Comparison of ENCODE assay signal across 29 cellular contexts in genomic region chr14:48788771-48789170, GRCh38.
"Had no signal": no experiment of that assay in that cellular context is flagged by ENCODE, and none has a peak within 500 bp of the region (broad histone marks: within the 10 kb centered on the region; RNA-seq: fewer than 3 reads in every experiment).

No MANE protein-coding gene starts in this region.

- H3K27me3 ChIP-seq: foreskin keratinocyte, heart right ventricle, spleen, suprapubic skin, tibial nerve, uterus had no signal

- H3K36me3 Mint-ChIP-seq: activated CD4-positive, alpha-beta memory T cell treated with anti-CD3 and anti-CD28 coated beads for 36 hours; activated naive CD8-positive, alpha-beta T cell treated with anti-CD3 and anti-CD28 coated beads, Interleukin-2, amount 10 ng/mL, durations not matched to agents 7 days and 5 days; natural killer cell had no signal

- H3K4me1 Mint-ChIP-seq: activated CD4-positive, alpha-beta T cell treated with anti-CD3 and anti-CD28 coated beads, Interleukin-2, amount 10 ng/mL, durations not matched to agents 24 days and 14 days; activated naive CD8-positive, alpha-beta T cell treated with anti-CD3 and anti-CD28 coated beads, Interleukin-2, amount 10 ng/mL, durations not matched to agents 7 days and 5 days; natural killer cell had no signal

- H3K9me3 ChIP-seq: lower lobe of right lung, suprapubic skin, tibial nerve, uterus had no signal

- H3K4me3 ChIP-seq: lower lobe of right lung, spleen, suprapubic skin, tibial nerve, uterus had no signal

- H3K4me3 Mint-ChIP-seq: activated CD4-positive, alpha-beta memory T cell treated with anti-CD3 and anti-CD28 coated beads for 36 hours; activated CD4-positive, alpha-beta T cell treated with anti-CD3 and anti-CD28 coated beads, Interleukin-2, amount 10 ng/mL, durations not matched to agents 24 days and 14 days; activated naive CD4-positive, alpha-beta T cell treated with anti-CD3 and anti-CD28 coated beads for 36 hours; activated naive CD8-positive, alpha-beta T cell treated with anti-CD3 and anti-CD28 coated beads, Interleukin-2, amount 10 ng/mL, durations not matched to agents 7 days and 5 days; activated T-helper 1 cell treated with anti-CD3 and anti-CD28 coated beads, Interleukin-12 subunit alpha, Interleukin-12 subunit beta, Interleukin-2, Interleukin-4 antibody, amounts not matched to agents 30 ng/mL and 10 ng/mL and 1 ng/mL, durations not matched to agents 14 hours and 24 hours and 36 hours; endodermal cell; natural killer cell had no signal

- H3K27ac ChIP-seq: foreskin keratinocyte, heart right ventricle, lower lobe of right lung, spleen, suprapubic skin, tibial nerve, uterus, WERI-Rb-1 had no signal

- H3K36me3 ChIP-seq: heart right ventricle, lower lobe of right lung, spleen, suprapubic skin, tibial nerve, uterus, WERI-Rb-1 had no signal

- ATAC-seq: activated CD4-positive, CD25-positive, alpha-beta regulatory T cell treated with anti-CD3 and anti-CD28 coated beads, Interleukin-2, amount 50 U/mL, for 24 hours; esophagus mucosa; foreskin keratinocyte; heart right ventricle; left lobe of liver; lower lobe of right lung; natural killer cell; right cardiac atrium had no signal

- FAIRE-seq: astrocyte had no signal

- DNase-seq: activated CD4-positive, alpha-beta memory T cell treated with anti-CD3 and anti-CD28 coated beads for 36 hours; activated CD4-positive, alpha-beta T cell treated with anti-CD3 and anti-CD28 coated beads, Interleukin-2, amount 10 ng/mL, durations not matched to agents 24 days and 14 days; activated CD8-positive, alpha-beta memory T cell treated with anti-CD3 and anti-CD28 coated beads, Interleukin-2, amount 50 U/mL, for 4 hours; activated effector memory CD4-positive, alpha-beta T cell treated with anti-CD3 and anti-CD28 coated beads, Interleukin-2, amount 50 U/mL, for 16 hours; activated naive CD4-positive, alpha-beta T cell treated with anti-CD3 and anti-CD28 coated beads for 36 hours; activated naive CD8-positive, alpha-beta T cell treated with anti-CD3 and anti-CD28 coated beads, Interleukin-2, amount 10 ng/mL, durations not matched to agents 7 days and 5 days; activated T-cell treated with anti-CD3 and anti-CD28 coated beads, Interleukin-2, amount 50 U/mL, for 1 hour; amniotic stem cell; central memory CD4-positive, alpha-beta T cell; endodermal cell; foreskin keratinocyte; heart right ventricle; kidney glomerular epithelial cell; lower lobe of right lung; mesenchymal stem cell; natural killer cell; posterior cingulate gyrus; spleen; stimulated activated naive CD4-positive, alpha-beta T cell; uterus; WERI-Rb-1 had no signal

- H3K4me1 ChIP-seq: foreskin keratinocyte, heart right ventricle, lower lobe of right lung, spleen, suprapubic skin, tibial nerve, uterus had no signal

- H3K27ac Mint-ChIP-seq: activated CD4-positive, alpha-beta memory T cell treated with anti-CD3 and anti-CD28 coated beads for 36 hours; activated CD4-positive, alpha-beta T cell treated with anti-CD3 and anti-CD28 coated beads, Interleukin-2, amount 10 ng/mL, durations not matched to agents 24 days and 14 days; activated naive CD4-positive, alpha-beta T cell treated with anti-CD3 and anti-CD28 coated beads for 36 hours; activated naive CD8-positive, alpha-beta T cell treated with anti-CD3 and anti-CD28 coated beads, Interleukin-2, amount 10 ng/mL, durations not matched to agents 7 days and 5 days; activated T-helper 1 cell treated with anti-CD3 and anti-CD28 coated beads, Interleukin-12 subunit alpha, Interleukin-12 subunit beta, Interleukin-2, Interleukin-4 antibody, amounts not matched to agents 30 ng/mL and 10 ng/mL and 1 ng/mL, durations not matched to agents 14 hours and 24 hours and 36 hours; endodermal cell; natural killer cell had no signal

- H3K27me3 Mint-ChIP-seq: activated CD4-positive, alpha-beta memory T cell treated with anti-CD3 and anti-CD28 coated beads for 36 hours; activated CD4-positive, alpha-beta T cell treated with anti-CD3 and anti-CD28 coated beads, Interleukin-2, amount 10 ng/mL, durations not matched to agents 24 days and 14 days; activated naive CD8-positive, alpha-beta T cell treated with anti-CD3 and anti-CD28 coated beads, Interleukin-2, amount 10 ng/mL, durations not matched to agents 7 days and 5 days had no signal
